In genomic region chr11:67269401-67270255, GRCh38 we compare ENCODE assay signal across 8 cellular contexts. TPM values are rescaled to one million over a fixed set of nuclear protein-coding genes. Genes with fewer than 3 reads are reported as not detected.
A peak's percentile ranks its signal among the peaks of the same experiment; 100 is the strongest.
DNase-seq lines count a peak whose midpoint lies in the region; ATAC-seq, FAIRE-seq and TF ChIP-seq lines count a peak whose summit lies in the region.

No MANE protein-coding gene starts in this region.

- no peak for TF ChIP-seq POLR2A in erythroblast (IDR thresholded peaks at IDR 0.05; ENCODE audit: low read length)

- H3K9me3 Mint-ChIP-seq in activated T-helper 17 cell treated with anti-CD3 and anti-CD28 coated beads, Interleukin-2, amount 50 U/mL, for 72 hours, result no peaks in the 10 kb centered on the region
- no peaks in the 10 kb centered on the region for H3K9me3 Mint-ChIP-seq in stimulated activated naive CD8-positive, alpha-beta T cell treated with anti-CD3 and anti-CD28 coated beads, Interleukin-15, Interleukin-2, amounts not matched to agents 100 ng/mL and 50 ng/mL, for 24 hours

- peaks cover 85% of the 10 kb centered on the region for H3K36me3 Mint-ChIP-seq in activated T-helper 17 cell treated with anti-CD3 and anti-CD28 coated beads, Interleukin-2, amount 50 U/mL, for 72 hours (ENCODE audit: low read depth)
- peaks cover 42% of the 10 kb centered on the region for H3K36me3 Mint-ChIP-seq in stimulated activated naive CD8-positive, alpha-beta T cell treated with anti-CD3 and anti-CD28 coated beads, Interleukin-15, Interleukin-2, amounts not matched to agents 100 ng/mL and 50 ng/mL, for 24 hours (ENCODE audit: low read depth)

- H3K4me3 Mint-ChIP-seq in activated T-helper 17 cell treated with anti-CD3 and anti-CD28 coated beads, Interleukin-2, amount 50 U/mL, for 72 hours, result peak overlapping the region; percentile 99
- H3K4me3 Mint-ChIP-seq in stimulated activated naive CD8-positive, alpha-beta T cell treated with anti-CD3 and anti-CD28 coated beads, Interleukin-15, Interleukin-2, amounts not matched to agents 100 ng/mL and 50 ng/mL, for 24 hours, result peak overlapping the region; percentile 98

- ATAC-seq in activated T-helper 17 cell treated with anti-CD3 and anti-CD28 coated beads, Interleukin-2, amount 50 U/mL, for 72 hours (replicated peaks), result no peak

- H3K4me1 ChIP-seq in hepatocyte (ENCODE audit: insufficient read depth), result peaks cover 29% of the 10 kb centered on the region

- H3K9me2 ChIP-seq in hepatocyte (replicated peaks; ENCODE audit: insufficient read depth), result no peaks in the 10 kb centered on the region

- no peaks in the 10 kb centered on the region for H3K36me3 ChIP-seq in hepatocyte (replicated peaks; ENCODE audit: insufficient read depth, low read depth)

- DNase-seq in HTR-8/SVneo (ENCODE audit: insufficient read length, low spot score) (no peak), hepatocyte (ENCODE audit: low spot score) (no peak), NCI-H526 (lab: John Stamatoyannopoulos, UW) (no peak), HCEC 1CT (no peak), erythroblast (lab: John Stamatoyannopoulos, UW) (no peak)
- no peak for DNase-seq in activated CD4-positive, CD25-positive, alpha-beta regulatory T cell (lab: John Stamatoyannopoulos, UW)

- no peaks in the 10 kb centered on the region for H3K27me3 Mint-ChIP-seq in activated T-helper 17 cell treated with anti-CD3 and anti-CD28 coated beads, Interleukin-2, amount 50 U/mL, for 72 hours
- no peaks in the 10 kb centered on the region for H3K27me3 Mint-ChIP-seq in stimulated activated naive CD8-positive, alpha-beta T cell treated with anti-CD3 and anti-CD28 coated beads, Interleukin-15, Interleukin-2, amounts not matched to agents 100 ng/mL and 50 ng/mL, for 24 hours

- WGBS in hepatocyte (ENCODE audit: low lambda C conversion rate, missing lambda C conversion rate), result 73% methylated on average over 15 of the region's 15 CpGs

- H3K4me2 ChIP-seq in hepatocyte, result peak overlapping the region; percentile 78

- no peak overlapping the region for H3K4me3 ChIP-seq in hepatocyte

- no peak overlapping the region for H2AFZ ChIP-seq in hepatocyte

- peak overlapping the region; percentile 99 for H3K27ac Mint-ChIP-seq in activated T-helper 17 cell treated with anti-CD3 and anti-CD28 coated beads, Interleukin-2, amount 50 U/mL, for 72 hours
- H3K27ac Mint-ChIP-seq in stimulated activated naive CD8-positive, alpha-beta T cell treated with anti-CD3 and anti-CD28 coated beads, Interleukin-15, Interleukin-2, amounts not matched to agents 100 ng/mL and 50 ng/mL, for 24 hours, result peak overlapping the region; percentile 100

- peak overlapping the region; percentile 56 for H3K27ac ChIP-seq in hepatocyte

- H3K79me2 ChIP-seq in hepatocyte, result peaks cover 88% of the 10 kb centered on the region

- TF ChIP-seq CTCF in hepatocyte (IDR thresholded peaks at IDR 0.05; ENCODE audit: poor library complexity), result no peak

- peaks cover 65% of the 10 kb centered on the region for H4K20me1 ChIP-seq in hepatocyte (ENCODE audit: insufficient read depth, poor library complexity, severe bottlenecking)

- FAIRE-seq in HTR-8/SVneo (lab: Jason Lieb, UNC), result peak; percentile 33

- peaks cover 31% of the 10 kb centered on the region for H3K4me1 Mint-ChIP-seq in activated T-helper 17 cell treated with anti-CD3 and anti-CD28 coated beads, Interleukin-2, amount 50 U/mL, for 72 hours
- H3K4me1 Mint-ChIP-seq in stimulated activated naive CD8-positive, alpha-beta T cell treated with anti-CD3 and anti-CD28 coated beads, Interleukin-15, Interleukin-2, amounts not matched to agents 100 ng/mL and 50 ng/mL, for 24 hours (ENCODE audit: low read depth), result peaks cover 84% of the 10 kb centered on the region

- no peaks in the 10 kb centered on the region for H3K27me3 ChIP-seq in hepatocyte

- no peaks in the 10 kb centered on the region for H3K9me3 ChIP-seq in hepatocyte (ENCODE audit: low read depth)

RNA-seq across cellular contexts. Expression of gene GRK2, which starts 3.4 kb away (rescaled TPM):
- total RNA-seq in activated T-helper 17 cell treated with anti-CD3 and anti-CD28 coated beads, Interleukin-2, amount 50 U/mL, for 72 hours, result 100 to 1,000 TPM; 197 to 265 TPM
- total RNA-seq in hepatocyte, result 41.4 and 57.3 TPM in 2 replicates
- polyA plus RNA-seq in hepatocyte, result 59.6 and 64.1 TPM in 2 replicates

RNA-seq across cellular contexts. Expression of gene ANKRD13D, which starts 19.5 kb away (rescaled TPM):
- 100 to 1,000 TPM; 102 to 137 TPM for total RNA-seq in activated T-helper 17 cell treated with anti-CD3 and anti-CD28 coated beads, Interleukin-2, amount 50 U/mL, for 72 hours
- total RNA-seq in hepatocyte, result 22.1 and 25.3 TPM in 2 replicates
- polyA plus RNA-seq in hepatocyte, result 43.9 and 49.5 TPM in 2 replicates

RNA-seq across cellular contexts. Expression of gene SSH3, which starts 33.7 kb away (rescaled TPM):
- total RNA-seq in activated T-helper 17 cell treated with anti-CD3 and anti-CD28 coated beads, Interleukin-2, amount 50 U/mL, for 72 hours, result 10 to 100 TPM; 15.8 to 22.0 TPM
- total RNA-seq in hepatocyte, result 27.7 and 29.7 TPM in 2 replicates
- 49.5 and 66.4 TPM in 2 replicates for polyA plus RNA-seq in hepatocyte
